Comparison of ENCODE assay signal across 8 cellular contexts in the genomic region with DNA sequence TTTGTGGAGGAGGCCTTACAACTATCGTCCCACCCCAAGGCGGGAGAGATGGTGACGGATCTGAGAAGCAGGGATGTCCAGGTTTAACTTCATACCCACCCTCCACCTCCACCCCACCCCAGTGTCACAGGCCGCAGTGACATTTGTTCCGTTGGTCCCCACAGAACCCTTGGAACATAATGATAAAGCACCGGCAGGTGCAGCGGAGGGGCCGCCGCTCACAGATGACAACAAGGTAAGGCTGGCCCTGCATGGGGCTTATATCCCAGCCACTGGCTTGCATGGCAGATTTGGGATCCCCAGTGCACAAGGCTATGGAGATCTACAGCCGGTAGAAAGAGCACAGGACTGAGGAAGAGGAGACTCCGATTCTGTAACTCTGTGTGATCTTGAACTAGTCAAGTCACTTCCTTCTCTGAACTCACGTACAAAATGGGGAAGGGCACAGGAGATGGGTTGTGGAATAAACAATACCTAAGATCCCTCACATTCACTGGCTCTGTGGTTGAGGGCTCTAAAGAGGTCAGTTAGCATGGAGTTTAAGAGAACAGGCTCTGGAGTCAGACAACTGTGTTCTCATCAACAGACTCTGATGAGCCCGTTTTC. TPM values are rescaled to one million over a fixed set of nuclear protein-coding genes. Genes with fewer than 3 reads are reported as not detected.
A peak's percentile ranks its signal among the peaks of the same experiment; 100 is the strongest.
DNase-seq lines count a peak whose midpoint lies in the region; ATAC-seq and TF ChIP-seq lines count a peak whose summit lies in the region.

No MANE protein-coding gene starts in this region.

- H3K27me3 ChIP-seq in foreskin keratinocyte (no peaks in the 10 kb centered on the region), sigmoid colon (no peaks in the 10 kb centered on the region)

- TF ChIP-seq CTCF in foreskin keratinocyte (conservative IDR thresholded peaks at IDR 0.05) (no peak), sigmoid colon (IDR thresholded peaks at IDR 0.05) (no peak)

- WGBS in sigmoid colon, 2 donors = 11 to 23% methylated on average over 13 of the region's 13 CpGs

- no peak for TF ChIP-seq EP300 in sigmoid colon (IDR thresholded peaks at IDR 0.05)

- H3K4me3 ChIP-seq in sigmoid colon = peak overlapping the region; percentile 71 to 100 (median 87)

- H3K36me3 ChIP-seq in sigmoid colon = peaks cover 9 to 41% (median 25%) of the 10 kb centered on the region in 4 donors

- DNase-seq in activated effector memory CD4-positive, alpha-beta T cell treated with anti-CD3 and anti-CD28 coated beads, Interleukin-2, amount 50 U/mL, for 16 hours = peak; percentile 65
- no peak for DNase-seq in activated effector memory CD4-positive, alpha-beta T cell treated with Interleukin-2 at 50 U/mL for 16 hours
- DNase-seq in UCSD-AML1 (lab: John Stamatoyannopoulos, UW; ENCODE audit: unreplicated experiment) (peak; percentile 49), foreskin keratinocyte (no peak), sigmoid colon (no peak), NCI-H1417 (lab: John Stamatoyannopoulos, UW) (no peak), iPS-NIHi7 (ENCODE audit: extremely low spot score) (no peak)

- TF ChIP-seq POLR2A in sigmoid colon (IDR thresholded peaks at IDR 0.05) = no peak

- intact Hi-C loops in sigmoid colon (cut with DNase I) = loop anchor here (10.0 kb wide), 1 partner anchor 292 kb away; a partner anchor contains a TSS

- no peaks in the 10 kb centered on the region for H3K4me1 ChIP-seq in foreskin keratinocyte
- peaks cover 0 to 25% (median 17%) of the 10 kb centered on the region in 4 donors for H3K4me1 ChIP-seq in sigmoid colon

- ATAC-seq in foreskin keratinocyte = no peak
- ATAC-seq in HG03159 (IDR thresholded peaks at IDR 0.05; ENCODE audit: unreplicated experiment) = no peak

- H3K27ac ChIP-seq in foreskin keratinocyte (peak overlapping the region; percentile 34), sigmoid colon (peak overlapping the region; percentile 91 to 98 (median 92))

- no peaks in the 10 kb centered on the region for H3K9me3 ChIP-seq in sigmoid colon

RNA-seq across cellular contexts. Expression of a gene that starts 0.9 kb away (rescaled TPM):
- total RNA-seq in foreskin keratinocyte (31.0 and 36.3 TPM in 2 replicates), sigmoid colon (10 to 100 TPM; 33.0 to 59.9 (median 40.6) TPM)
- polyA plus RNA-seq in foreskin keratinocyte (52.3 and 52.4 TPM in 2 replicates), sigmoid colon (100 to 1,000 TPM in 1 of 3 donors, 10 to 100 TPM in 2; 51.9 to 107 (median 71.4) TPM)

RNA-seq across cellular contexts. Expression of a gene that starts 0.9 kb away (rescaled TPM):
- 0.67 and 1.4 TPM in 2 replicates for total RNA-seq in foreskin keratinocyte
- polyA plus RNA-seq in foreskin keratinocyte = 1.0 and 2.3 TPM in 2 replicates
- total RNA-seq in sigmoid colon = 1 to 10 TPM in 3 of 4 donors, not detected in 1; 2.9 to 7.7 (median 3.9) TPM
- polyA plus RNA-seq in sigmoid colon = 10 to 100 TPM in 2 of 3 donors, 1 to 10 TPM in 1; 4.6 to 19.2 (median 13.9) TPM

RNA-seq across cellular contexts. Expression of a gene that starts 19.8 kb away (rescaled TPM):
- total RNA-seq in foreskin keratinocyte (148 and 198 TPM in 2 replicates), sigmoid colon (1 to 10 TPM in 1 of 4 donors, not detected in 3; 3.3 TPM)
- polyA plus RNA-seq in foreskin keratinocyte (186 and 264 TPM in 2 replicates), sigmoid colon (10 to 100 TPM; 12.6 to 90.3 (median 29.6) TPM)

RNA-seq across cellular contexts. Expression of a gene that starts 34.5 kb away (rescaled TPM):
- total RNA-seq in foreskin keratinocyte = not detected in 2 replicates
- polyA plus RNA-seq in foreskin keratinocyte = 0.10 TPM in 1 of 2 replicates, not detected in the other
- total RNA-seq in sigmoid colon = 1 to 10 TPM in 1 of 4 donors, under 1 TPM in 1, not detected in 2; 0.95 to 1.6 TPM
- 10 to 100 TPM in 2 of 3 donors, 1 to 10 TPM in 1; 2.9 to 15.6 (median 10.2) TPM for polyA plus RNA-seq in sigmoid colon

RNA-seq across cellular contexts. Expression of a gene that starts 41.0 kb away (rescaled TPM):
- total RNA-seq in foreskin keratinocyte = 11.2 and 14.2 TPM in 2 replicates
- 12.0 and 15.5 TPM in 2 replicates for polyA plus RNA-seq in foreskin keratinocyte
- 10 to 100 TPM; 46.7 to 82.5 (median 52.2) TPM for total RNA-seq in sigmoid colon
- 10 to 100 TPM; 10.4 to 16.8 (median 15.2) TPM for polyA plus RNA-seq in sigmoid colon

Comparison
In these comparisons a context has a peak if more than half of its experiments do, and no peak if none do; other contexts are left out.
1. DNase-seq: peak in activated effector memory CD4-positive, alpha-beta T cell treated with anti-CD3 and anti-CD28 coated beads, Interleukin-2, amount 50 U/mL, for 16 hours (single experiment) and UCSD-AML1 (single experiment); none in activated effector memory CD4-positive, alpha-beta T cell treated with Interleukin-2 at 50 U/mL for 16 hours (single experiment), foreskin keratinocyte (0 of 2), sigmoid colon (single experiment), NCI-H1417 (0 of 3) and iPS-NIHi7 (single experiment).
2. RNA of a gene that starts 19.8 kb away (total RNA-seq): 148 to 198 TPM in foreskin keratinocyte; 3.3 TPM in sigmoid colon; every median in the first group is over 10 times any median in the second.